ENCODE assay signal across 1 cellular context in the genomic region with DNA sequence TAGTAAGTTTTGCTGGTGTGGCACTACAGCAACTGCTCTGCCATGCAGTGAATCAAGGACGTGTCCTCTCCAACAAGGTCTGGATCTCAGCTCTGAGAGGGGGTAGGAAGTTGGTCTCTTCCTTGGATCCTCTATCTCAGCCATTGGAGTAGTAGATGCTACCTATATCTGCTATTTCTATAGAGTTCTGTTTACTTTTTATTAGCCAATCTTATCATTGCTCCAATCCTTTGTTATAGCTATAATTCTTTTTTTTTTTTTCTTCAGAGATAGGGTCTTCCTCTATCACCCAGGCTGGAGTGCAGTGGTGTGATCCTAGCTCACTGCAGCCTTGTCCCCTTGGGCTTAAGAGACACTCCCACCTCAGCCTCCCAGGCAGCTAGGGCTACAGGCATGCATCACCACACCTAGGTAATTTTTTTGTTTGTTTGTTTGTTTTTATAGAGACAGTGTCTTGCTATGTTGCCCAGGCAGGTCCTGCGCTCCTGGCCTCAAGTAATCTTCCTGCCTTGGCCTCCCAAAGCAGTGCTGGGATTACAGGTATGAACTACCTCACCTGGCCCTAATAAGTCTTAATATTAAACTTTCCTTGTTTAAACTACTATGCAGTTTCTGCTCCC.
A peak's percentile ranks its signal among the peaks of the same experiment; 100 is the strongest.
TF ChIP-seq lines count a peak whose summit lies in the region.

No MANE protein-coding gene starts in this region.

TF ChIP-seq in K562, 482 proteins besides CTCF, POLR2A, EP300 and RAD21:
- no peak for TF ChIP-seq CXXC5 (CRISPR knock-in tag; IDR thresholded peaks at IDR 0.05)
- TF ChIP-seq, protein P1, sequence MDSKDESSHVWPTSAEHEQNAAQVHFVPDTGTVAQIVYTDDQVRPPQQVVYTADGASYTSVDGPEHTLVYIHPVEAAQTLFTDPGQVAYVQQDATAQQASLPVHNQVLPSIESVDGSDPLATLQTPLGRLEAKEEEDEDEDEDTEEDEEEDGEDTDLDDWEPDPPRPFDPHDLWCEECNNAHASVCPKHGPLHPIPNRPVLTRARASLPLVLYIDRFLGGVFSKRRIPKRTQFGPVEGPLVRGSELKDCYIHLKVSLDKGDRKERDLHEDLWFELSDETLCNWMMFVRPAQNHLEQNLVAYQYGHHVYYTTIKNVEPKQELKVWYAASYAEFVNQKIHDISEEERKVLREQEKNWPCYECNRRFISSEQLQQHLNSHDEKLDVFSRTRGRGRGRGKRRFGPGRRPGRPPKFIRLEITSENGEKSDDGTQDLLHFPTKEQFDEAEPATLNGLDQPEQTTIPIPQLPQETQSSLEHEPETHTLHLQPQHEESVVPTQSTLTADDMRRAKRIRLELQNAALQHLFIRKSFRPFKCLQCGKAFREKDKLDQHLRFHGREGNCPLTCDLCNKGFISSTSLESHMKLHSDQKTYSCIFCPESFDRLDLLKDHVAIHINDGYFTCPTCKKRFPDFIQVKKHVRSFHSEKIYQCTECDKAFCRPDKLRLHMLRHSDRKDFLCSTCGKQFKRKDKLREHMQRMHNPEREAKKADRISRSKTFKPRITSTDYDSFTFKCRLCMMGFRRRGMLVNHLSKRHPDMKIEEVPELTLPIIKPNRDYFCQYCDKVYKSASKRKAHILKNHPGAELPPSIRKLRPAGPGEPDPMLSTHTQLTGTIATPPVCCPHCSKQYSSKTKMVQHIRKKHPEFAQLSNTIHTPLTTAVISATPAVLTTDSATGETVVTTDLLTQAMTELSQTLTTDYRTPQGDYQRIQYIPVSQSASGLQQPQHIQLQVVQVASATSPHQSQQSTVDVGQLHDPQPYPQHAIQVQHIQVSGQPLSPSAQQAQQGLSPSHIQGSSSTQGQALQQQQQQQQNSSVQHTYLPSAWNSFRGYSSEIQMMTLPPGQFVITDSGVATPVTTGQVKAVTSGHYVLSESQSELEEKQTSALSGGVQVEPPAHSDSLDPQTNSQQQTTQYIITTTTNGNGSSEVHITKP (IDR thresholded peaks at IDR 0.05; ENCODE audit: partially characterized antibody) = peak; percentile 96
